13 cellular contexts compared by ENCODE assay signal in genomic region chr2:39516347-39517101, GRCh38.
DNase-seq lines count a peak whose midpoint lies in the region; ATAC-seq and TF ChIP-seq lines count a peak whose summit lies in the region.
"Had no signal": no experiment of that assay in that cellular context is flagged by ENCODE, and none has a peak within 500 bp of the region (broad histone marks: within the 10 kb centered on the region; RNA-seq: fewer than 3 reads in every experiment).

No MANE protein-coding gene starts in this region.

- peaks cover 39% of the 10 kb centered on the region for H3K4me1 Mint-ChIP-seq in activated CD4-positive, alpha-beta T cell treated with anti-CD3 and anti-CD28 coated beads, Interleukin-2, amount 10 ng/mL, durations not matched to agents 24 days and 14 days
- peaks cover 35% of the 10 kb centered on the region for H3K4me1 Mint-ChIP-seq in activated naive CD8-positive, alpha-beta T cell treated with anti-CD3 and anti-CD28 coated beads for 36 hours

- H3K4me3 Mint-ChIP-seq in activated CD4-positive, alpha-beta T cell treated with anti-CD3 and anti-CD28 coated beads, Interleukin-2, amount 10 ng/mL, durations not matched to agents 24 days and 14 days, result no peak overlapping the region
- no peak overlapping the region for H3K4me3 Mint-ChIP-seq in activated naive CD8-positive, alpha-beta T cell treated with anti-CD3 and anti-CD28 coated beads for 36 hours
- H3K4me3 Mint-ChIP-seq: CD4-positive, CD25-positive, alpha-beta regulatory T cell had no signal

- no peak for TF ChIP-seq CTCF in AG04450 (IDR thresholded peaks at IDR 0.05; ENCODE audit: low read depth, low read length)
- TF ChIP-seq CTCF in fibroblast of pulmonary artery (IDR thresholded peaks at IDR 0.05; ENCODE audit: low read length, missing control alignments), result peak; percentile 14

- no peaks in the 10 kb centered on the region for H3K9me3 Mint-ChIP-seq in activated CD4-positive, alpha-beta T cell treated with anti-CD3 and anti-CD28 coated beads, Interleukin-2, amount 10 ng/mL, durations not matched to agents 24 days and 14 days
- no peaks in the 10 kb centered on the region for H3K9me3 Mint-ChIP-seq in activated naive CD8-positive, alpha-beta T cell treated with anti-CD3 and anti-CD28 coated beads for 36 hours

- peaks cover 5% of the 10 kb centered on the region; the same call in 1 of the 2 replicates for H3K9me3 ChIP-seq in AG04450 (ENCODE audit: control insufficient read depth, insufficient read depth, low read length)
- H3K9me3 ChIP-seq: tibial artery had no signal

- intact Hi-C loops in activated CD4-positive, alpha-beta T cell treated with anti-CD3 and anti-CD28 coated beads, Interleukin-2, amount 10 ng/mL, durations not matched to agents 24 days and 14 days (cut with micrococcal nuclease), result no loop called here

- POLR2A ChIA-PET in AG04450 (lab: Yijun Ruan, JAX), result interaction anchor here (1.2 kb wide), 1 partner anchor 14 kb away, joined by 5 read pairs; no protein-coding TSS in a partner anchor

- no peaks in the 10 kb centered on the region for H3K36me3 Mint-ChIP-seq in activated CD4-positive, alpha-beta T cell treated with anti-CD3 and anti-CD28 coated beads, Interleukin-2, amount 10 ng/mL, durations not matched to agents 24 days and 14 days (ENCODE audit: low read depth)
- H3K36me3 Mint-ChIP-seq in activated naive CD8-positive, alpha-beta T cell treated with anti-CD3 and anti-CD28 coated beads for 36 hours, result peaks cover 9% of the 10 kb centered on the region

- ATAC-seq in GM18519 (IDR thresholded peaks at IDR 0.05; ENCODE audit: low FRiP score, unreplicated experiment), result no peak
- ATAC-seq: sciatic nerve had no signal

- H3K27ac ChIP-seq in AG04450 (ENCODE audit: low read depth, low read length), result peak overlapping the region; percentile 63

- DNase-seq in AG04450 (ENCODE audit: low read depth, low spot score), result peak; percentile 46
- DNase-seq in NCI-H524 (lab: John Stamatoyannopoulos, UW), result peak; percentile 86 to 96
- DNase-seq in fibroblast of pulmonary artery (ENCODE audit: low read depth), result peak; percentile 89
- DNase-seq in myocyte (ENCODE audit: low read depth), result peak; percentile 46
- no peak for DNase-seq in activated CD4-positive, alpha-beta T cell treated with anti-CD3 and anti-CD28 coated beads, Interleukin-2, amount 10 ng/mL, durations not matched to agents 24 days and 14 days
- no peak for DNase-seq in activated naive CD8-positive, alpha-beta T cell treated with anti-CD3 and anti-CD28 coated beads for 36 hours
- no peak for DNase-seq in HUDEP-2 (lab: John Stamatoyannopoulos, UW; ENCODE audit: unreplicated experiment in 76 of 76)
- DNase-seq: activated CD4-positive, alpha-beta T cell treated with anti-CD3 and anti-CD28 coated beads, Interleukin-2, amount 50 U/mL, for 1 hour; CD4-positive, CD25-positive, alpha-beta regulatory T cell; effector CD4-positive, alpha-beta T cell had no signal

- peaks cover 2% of the 10 kb centered on the region for H3K27me3 Mint-ChIP-seq in activated CD4-positive, alpha-beta T cell treated with anti-CD3 and anti-CD28 coated beads, Interleukin-2, amount 10 ng/mL, durations not matched to agents 24 days and 14 days
- H3K27me3 Mint-ChIP-seq in activated naive CD8-positive, alpha-beta T cell treated with anti-CD3 and anti-CD28 coated beads for 36 hours, result no peaks in the 10 kb centered on the region
- H3K27me3 Mint-ChIP-seq: CD4-positive, CD25-positive, alpha-beta regulatory T cell had no signal

- no peak overlapping the region for H3K27ac Mint-ChIP-seq in activated CD4-positive, alpha-beta T cell treated with anti-CD3 and anti-CD28 coated beads, Interleukin-2, amount 10 ng/mL, durations not matched to agents 24 days and 14 days
- no peak overlapping the region for H3K27ac Mint-ChIP-seq in activated naive CD8-positive, alpha-beta T cell treated with anti-CD3 and anti-CD28 coated beads for 36 hours
- H3K27ac Mint-ChIP-seq: CD4-positive, CD25-positive, alpha-beta regulatory T cell had no signal

- no peaks in the 10 kb centered on the region for H3K27me3 ChIP-seq in AG04450 (ENCODE audit: control insufficient read depth, insufficient read depth, low read length)
- H3K27me3 ChIP-seq: tibial artery had no signal

- CTCF ChIA-PET in AG04450 (lab: Charles Lee), result interaction anchor here (4.3 kb wide), 1 partner anchor 181 kb away, joined by 28 read pairs; no protein-coding TSS in a partner anchor

- H3K4me3 ChIP-seq in AG04450 (ENCODE audit: low read depth, low read length) (no peak overlapping the region), fibroblast of pulmonary artery (replicated peaks; ENCODE audit: low read depth, low read length) (no peak overlapping the region)
- H3K4me3 ChIP-seq: tibial artery had no signal

Comparison
In these comparisons a context has a peak if more than half of its experiments do, and no peak if none do; other contexts are left out.
1. DNase-seq: peak in AG04450 (single experiment), NCI-H524 (2 of 2), fibroblast of pulmonary artery (single experiment) and myocyte (single experiment); none in activated CD4-positive, alpha-beta T cell treated with anti-CD3 and anti-CD28 coated beads, Interleukin-2, amount 10 ng/mL, durations not matched to agents 24 days and 14 days (single experiment), activated naive CD8-positive, alpha-beta T cell treated with anti-CD3 and anti-CD28 coated beads for 36 hours (single experiment) and HUDEP-2 (0 of 76).